ENCODE assay signal across 16 cellular contexts in the genomic region with DNA sequence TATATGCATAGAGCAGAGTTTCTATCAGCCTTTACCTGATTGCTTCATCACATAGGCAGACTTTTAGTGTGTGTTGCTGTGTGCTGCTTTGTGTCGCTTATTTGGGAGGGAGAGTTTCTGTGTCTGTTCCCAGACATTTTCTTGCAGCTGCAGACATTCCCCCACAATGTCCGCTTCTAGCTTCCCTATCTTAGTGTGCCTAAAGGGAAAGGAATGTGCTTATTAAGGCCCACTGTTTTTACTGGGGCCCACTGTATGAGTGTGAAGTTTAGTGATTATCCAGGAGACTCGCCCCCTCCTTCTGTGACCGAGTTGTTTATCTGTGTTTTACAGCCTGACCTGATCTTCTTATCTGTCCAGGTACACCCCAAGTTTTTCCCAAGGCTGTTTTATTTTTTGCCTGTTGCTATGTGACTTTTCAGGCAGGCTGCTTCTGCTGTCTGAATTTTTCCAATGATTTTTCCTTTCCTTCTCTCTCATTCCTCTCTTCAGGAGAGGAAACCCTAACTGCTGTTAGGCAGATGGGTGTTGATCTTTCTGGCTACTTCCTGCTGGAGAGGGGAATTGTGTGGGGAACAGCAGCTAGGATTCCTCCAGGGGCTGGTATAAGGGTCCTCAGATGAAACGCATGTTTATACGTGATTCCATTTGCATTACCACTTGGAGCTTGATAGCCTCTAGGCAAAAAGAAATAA. TPM values are rescaled to one million over a fixed set of nuclear protein-coding genes. Genes with fewer than 3 reads are reported as not detected.
DNase-seq lines count a peak whose midpoint lies in the region; ATAC-seq, FAIRE-seq and TF ChIP-seq lines count a peak whose summit lies in the region.
"Had no signal": no experiment of that assay in that cellular context is flagged by ENCODE, and none has a peak within 500 bp of the region (broad histone marks: within the 10 kb centered on the region; RNA-seq: fewer than 3 reads in every experiment).

No MANE protein-coding gene starts in this region.

- dilution Hi-C loops in endothelial cell of umbilical vein (cut with MboI; ENCODE audit: extremely low pct_ligation_motif_present, low sequenced_read_pairs) = no loop called here

- H3K27me3 ChIP-seq in Caco-2 (replicated peaks; ENCODE audit: control insufficient read depth, insufficient read depth, low read length) (no peaks in the 10 kb centered on the region), SJSA1 (replicated peaks) (no peaks in the 10 kb centered on the region), endothelial cell of umbilical vein (ENCODE audit: control insufficient read depth in 2 of 2, insufficient read depth in 2 of 2, low read length in 2 of 2) (no peaks in the 10 kb centered on the region)
- H3K27me3 ChIP-seq: body of pancreas, pancreas had no signal

- H3K27me3 Mint-ChIP-seq in Caco-2 (ENCODE audit: insufficient read depth, unreplicated experiment) = no peaks in the 10 kb centered on the region
- no peaks in the 10 kb centered on the region for H3K27me3 Mint-ChIP-seq in nephron (ENCODE audit: low read depth)
- H3K27me3 Mint-ChIP-seq: type B pancreatic cell had no signal

- H3K36me3 Mint-ChIP-seq in Caco-2 (ENCODE audit: insufficient read depth, unreplicated experiment) (no peaks in the 10 kb centered on the region), nephron (ENCODE audit: low read depth) (peaks cover 4% of the 10 kb centered on the region)

- no peak overlapping the region for H3K4me2 ChIP-seq in endothelial cell of umbilical vein (ENCODE audit: insufficient read depth, low read length)

- TF ChIP-seq CTCF in Caco-2 (IDR thresholded peaks at IDR 0.05; ENCODE audit: insufficient read depth in 1 of 2, low read depth in 1 of 2, low read length in 1 of 2, severe bottlenecking in 1 of 2, unreplicated experiment in 1 of 2) = no peak
- no peak for TF ChIP-seq CTCF in endothelial cell of umbilical vein (IDR thresholded peaks at IDR 0.05; ENCODE audit: extremely low read depth in 1 of 2, insufficient read depth in 1 of 2, low read depth in 1 of 2, low read length in 2 of 2)
- TF ChIP-seq CTCF in nephron (IDR thresholded peaks at IDR 0.05; ENCODE audit: unreplicated experiment in 3 of 3) = no peak

- ATAC-seq in GM21381 (IDR thresholded peaks at IDR 0.05; ENCODE audit: unreplicated experiment) = no peak
- ATAC-seq: body of pancreas, pancreas had no signal

- DNase-seq in Caco-2 (no peak), SJSA1 (ENCODE audit: low read depth in 1 of 2, low spot score in 2 of 2) (peak in 1 of 2 experiments; percentile 41), endothelial cell of umbilical vein (ENCODE audit: low read depth, low spot score) (peak; percentile 36), cerebellum (ENCODE audit: low spot score) (no peak), UCSD-AML1 (lab: John Stamatoyannopoulos, UW; ENCODE audit: unreplicated experiment) (no peak), NCI-H1694 treated with DMSO at 0.1 percent for 48 hours (lab: John Stamatoyannopoulos, UW) (no peak)
- DNase-seq: activated CD4-positive, alpha-beta T cell treated with anti-CD3 and anti-CD28 coated beads, Interleukin-2, amount 10 ng/mL, durations not matched to agents 24 days and 14 days; body of pancreas; hypothalamus; NCI-H1092; OCI-M1; pancreas had no signal

- BruUV-seq in Caco-2 (replicated peaks; lab: Mats Ljungman, UMichigan) (no TSS peak), endothelial cell of umbilical vein (replicated peaks; lab: Mats Ljungman, UMichigan) (no TSS peak)

- no peaks in the 10 kb centered on the region for H3K79me2 ChIP-seq in endothelial cell of umbilical vein (ENCODE audit: control insufficient read depth, insufficient read depth, low read length)

- H4K20me1 ChIP-seq in endothelial cell of umbilical vein (replicated peaks; ENCODE audit: control insufficient read depth, extremely low read depth, insufficient read depth, low read length) = no peaks in the 10 kb centered on the region

- no peak for TF ChIP-seq POLR2A in endothelial cell of umbilical vein (IDR thresholded peaks at IDR 0.05; ENCODE audit: low read depth, low read length)

- intact Hi-C loops in Caco-2 (cut with micrococcal nuclease; ENCODE audit: unreplicated experiment) (no loop called here), endothelial cell of umbilical vein (cut with micrococcal nuclease) (no loop called here)

- H3K9me3 ChIP-seq in Caco-2 (0 out of 2 replicates have a peak, but pooled peaks cover 9% of the 10 kb centered on the region), SJSA1 (replicated peaks) (no peaks in the 10 kb centered on the region), endothelial cell of umbilical vein (replicated peaks; ENCODE audit: control insufficient read depth, insufficient read depth, low read length) (no peaks in the 10 kb centered on the region)
- H3K9me3 ChIP-seq: body of pancreas, pancreas had no signal

- H3K27ac Mint-ChIP-seq in Caco-2 (ENCODE audit: unreplicated experiment) = peak overlapping the region; percentile 36
- H3K27ac Mint-ChIP-seq in nephron = peak overlapping the region in 2 of 3 experiments; percentile 1 to 78
- H3K27ac Mint-ChIP-seq: activated CD4-positive, alpha-beta T cell treated with anti-CD3 and anti-CD28 coated beads, Interleukin-2, amount 10 ng/mL, durations not matched to agents 24 days and 14 days; type B pancreatic cell had no signal

- H3K4me1 ChIP-seq in Caco-2 (peaks cover 6% of the 10 kb centered on the region; the same call in 1 of the 2 replicates), SJSA1 (replicated peaks) (peaks cover 10% of the 10 kb centered on the region), endothelial cell of umbilical vein (ENCODE audit: control insufficient read depth, extremely low read depth, insufficient read depth, low read length) (no peaks in the 10 kb centered on the region)
- H3K4me1 ChIP-seq: body of pancreas, pancreas had no signal

- no peak overlapping the region for H3K9ac ChIP-seq in endothelial cell of umbilical vein (replicated peaks; ENCODE audit: extremely low read depth, insufficient read depth, low read length)

- CTCF ChIA-PET in Caco-2 (lab: Charles Lee) (no interaction called here), endothelial cell of umbilical vein (lab: Charles Lee) (no interaction called here)

- H3K4me3 Mint-ChIP-seq in Caco-2 (ENCODE audit: unreplicated experiment) (no peak overlapping the region), nephron (no peak overlapping the region)
- H3K4me3 Mint-ChIP-seq: activated CD4-positive, alpha-beta T cell treated with anti-CD3 and anti-CD28 coated beads, Interleukin-2, amount 10 ng/mL, durations not matched to agents 24 days and 14 days; type B pancreatic cell had no signal

- H3K9me3 Mint-ChIP-seq in Caco-2 (ENCODE audit: unreplicated experiment) (peaks cover 37% of the 10 kb centered on the region), nephron (peaks cover 18% of the 10 kb centered on the region)

- H3K4me3 ChIP-seq in Caco-2 (ENCODE audit: low read depth, low read length) (no peak overlapping the region), SJSA1 (no peak overlapping the region), endothelial cell of umbilical vein (replicated peaks in 1 of 3; ENCODE audit: insufficient read depth in 1 of 3, low read depth in 1 of 3, low read length in 3 of 3) (no peak overlapping the region)
- H3K4me3 ChIP-seq: body of pancreas, pancreas had no signal

- H3K4me1 Mint-ChIP-seq in Caco-2 (ENCODE audit: low read depth, unreplicated experiment) = peaks cover 13% of the 10 kb centered on the region
- H3K4me1 Mint-ChIP-seq in nephron = no peaks in the 10 kb centered on the region
- H3K4me1 Mint-ChIP-seq: activated CD4-positive, alpha-beta T cell treated with anti-CD3 and anti-CD28 coated beads, Interleukin-2, amount 10 ng/mL, durations not matched to agents 24 days and 14 days had no signal

- no peaks in the 10 kb centered on the region; the same call in 1 of the 2 replicates for H3K36me3 ChIP-seq in Caco-2 (ENCODE audit: control insufficient read depth, insufficient read depth, low read length)
- H3K36me3 ChIP-seq in SJSA1 = no peaks in the 10 kb centered on the region
- H3K36me3 ChIP-seq in endothelial cell of umbilical vein (ENCODE audit: control insufficient read depth in 2 of 2, extremely low read depth in 1 of 2, insufficient read depth in 2 of 2, low read length in 2 of 2) = no peaks in the 10 kb centered on the region
- H3K36me3 ChIP-seq: pancreas had no signal

- no peak for FAIRE-seq in endothelial cell of umbilical vein (lab: Jason Lieb, UNC)
- FAIRE-seq: endometrium, pancreas had no signal

- peak overlapping the region; percentile 32 for H2AFZ ChIP-seq in endothelial cell of umbilical vein (ENCODE audit: low read depth, low read length)

- peak overlapping the region; percentile 48 for H3K27ac ChIP-seq in SJSA1
- no peak overlapping the region for H3K27ac ChIP-seq in endothelial cell of umbilical vein (ENCODE audit: insufficient read depth, low read depth, low read length)
- H3K27ac ChIP-seq: body of pancreas, pancreas had no signal

- no peaks in the 10 kb centered on the region for H3K9me1 ChIP-seq in endothelial cell of umbilical vein (replicated peaks; ENCODE audit: control insufficient read depth, extremely low read depth, insufficient read depth, low read length)

- POLR2A ChIA-PET in Caco-2 (lab: Charles Lee) = no interaction called here
- POLR2A ChIA-PET in endothelial cell of umbilical vein (lab: Charles Lee) = no interaction called here

RNA-seq across cellular contexts. Expression of a gene that starts 47.6 kb away (rescaled TPM):
- 54.7 and 58.0 TPM in 2 replicates for total RNA-seq in Caco-2 (2022)
- 41.5 and 52.3 TPM in 2 replicates for total RNA-seq in SJSA1 (2014; rRNA removed; shearing (Covaris generic))
- 12.4 and 16.6 TPM in 2 replicates for total RNA-seq in endothelial cell of umbilical vein
- 2.0 and 2.5 TPM in 2 replicates for polyA plus RNA-seq in endothelial cell of umbilical vein
- polyA plus RNA-seq in endothelial cell of umbilical vein (2011; cell fraction: cytosol; rRNA removed) = 3.0 and 3.2 TPM in 2 replicates
- polyA plus RNA-seq in endothelial cell of umbilical vein (2011; cell fraction: nucleus; rRNA removed) = 4.0 and 5.1 TPM in 2 replicates
- 5.3 and 9.4 TPM in 2 replicates for polyA plus RNA-seq in endothelial cell of umbilical vein (2012)
- polyA minus RNA-seq in endothelial cell of umbilical vein = 5.6 and 6.5 TPM in 2 replicates
- polyA minus RNA-seq in endothelial cell of umbilical vein (2011; cell fraction: cytosol; rRNA and poly(A)+ RNA removed) = 6.6 TPM
- 7.5 and 15.1 TPM in 2 replicates for polyA minus RNA-seq in endothelial cell of umbilical vein (2011; cell fraction: nucleus; rRNA and poly(A)+ RNA removed)
- total RNA-seq in cerebellum = 13.6 TPM

RNA-seq across cellular contexts. Expression of a gene that starts 55.2 kb away (rescaled TPM):
- total RNA-seq in Caco-2 (2022) (0.16 and 0.30 TPM in 2 replicates), endothelial cell of umbilical vein (0.05 and 0.24 TPM in 2 replicates), cerebellum (12.1 TPM)
- total RNA-seq in SJSA1 (2014; rRNA removed; shearing (Covaris generic)) = under 0.01 TPM in 1 of 2 replicates, not detected in the other
- polyA plus RNA-seq in endothelial cell of umbilical vein = 0.15 TPM in 1 of 2 replicates, not detected in the other
- 0.13 TPM in 1 of 2 replicates, not detected in the other for polyA plus RNA-seq in endothelial cell of umbilical vein (2011; cell fraction: cytosol; rRNA removed)
- 0.10 and 0.13 TPM in 2 replicates for polyA plus RNA-seq in endothelial cell of umbilical vein (2011; cell fraction: nucleus; rRNA removed)
- not detected in 2 replicates for polyA plus RNA-seq in endothelial cell of umbilical vein (2012)
- polyA minus RNA-seq in endothelial cell of umbilical vein = 0.05 TPM in 1 of 2 replicates, not detected in the other
- not detected for polyA minus RNA-seq in endothelial cell of umbilical vein (2011; cell fraction: cytosol; rRNA and poly(A)+ RNA removed)
- polyA minus RNA-seq in endothelial cell of umbilical vein (2011; cell fraction: nucleus; rRNA and poly(A)+ RNA removed) = 0.48 and 0.77 TPM in 2 replicates
- total RNA-seq: activated CD4-positive, alpha-beta T cell treated with anti-CD3 and anti-CD28 coated beads, Interleukin-2, amount 10 ng/mL, durations not matched to agents 24 days and 14 days had no signal

Comparison
In these comparisons a context has a peak if more than half of its experiments do, and no peak if none do; other contexts are left out.
1. RNA of a gene that starts 55.2 kb away (total RNA-seq): 12.1 TPM in cerebellum (single experiment); 0.05 to 0.24 TPM in endothelial cell of umbilical vein, 0.16 to 0.30 TPM in Caco-2 and under 0.01 TPM in SJSA1; every median in the first group is over 10 times any median in the second.